34 cellular contexts compared by ENCODE assay signal in genomic region chr12:53776872-53777271, GRCh38. TPM values are rescaled to one million over a fixed set of nuclear protein-coding genes. Genes with fewer than 3 reads are reported as not detected.
"Had no signal": no experiment of that assay in that cellular context is flagged by ENCODE, and none has a peak within 500 bp of the region (broad histone marks: within the 10 kb centered on the region; RNA-seq: fewer than 3 reads in every experiment).

No MANE protein-coding gene starts in this region.

- H3K27me3 ChIP-seq: ovary, right atrium auricular region, right lobe of liver, tibial nerve, vagina had no signal

- ATAC-seq: mucosa of descending colon; naive thymus-derived CD4-positive, alpha-beta T cell; natural killer cell treated with Interleukin-12 subunit alpha and Interleukin-12 subunit beta and Interleukin-15 and Interleukin-18, amount 100 ng/mL, for 72 hours; right lobe of liver; stimulated activated memory B cell treated with anti-CD40 and anti-IgM and Interleukin-4, amounts not matched to agents 10 μg/mL and 1 μg/mL and 100 μg/mL, for 72 hours; stimulated activated naive CD8-positive, alpha-beta T cell treated with anti-CD3 and anti-CD28 coated beads, Interleukin-15, amount 100 ng/mL, for 72 hours had no signal

- H3K4me1 ChIP-seq: right atrium auricular region, right lobe of liver, vagina had no signal

- H3K4me2 ChIP-seq: smooth muscle cell had no signal

- H3K36me3 ChIP-seq: left ventricle myocardium inferior, ovary, right atrium auricular region, right lobe of liver, tibial nerve, vagina had no signal

- DNase-seq: islet precursor cell; left ventricle myocardium inferior; midbrain; mucosa of descending colon; naive thymus-derived CD4-positive, alpha-beta T cell; ovary; right lobe of liver; stimulated activated CD4-positive, alpha-beta T cell treated with anti-CD3 and anti-CD28 coated beads, Interleukin-1b, Interleukin-23, amount 100 ng/mL, for 48 hours; stimulated activated CD4-positive, alpha-beta T cell treated with anti-CD3 and anti-CD28 coated beads, Interleukin-2, amount 100 ng/mL, for 48 hours; stimulated activated CD4-positive, alpha-beta T cell treated with anti-CD3 and anti-CD28 coated beads, Interleukin-4, amount 100 ng/mL, for 4 hours; stimulated activated CD8-positive, alpha-beta memory T cell treated with anti-CD3 and anti-CD28 coated beads, Interleukin-4, amount 100 ng/mL, for 48 hours; stimulated activated naive CD4-positive, alpha-beta T cell treated with Interleukin-2 at 50 U/mL for 16 hours; stimulated activated naive CD8-positive, alpha-beta T cell treated with anti-CD3 and anti-CD28 coated beads, Interleukin-15, amount 100 ng/mL, for 72 hours; substantia nigra had no signal

- H3K4me3 ChIP-seq: left ventricle myocardium inferior, lung, mucosa of descending colon, ovary, right atrium auricular region, right lobe of liver, smooth muscle cell, tibial nerve, vagina had no signal

- H3K27ac ChIP-seq: right lobe of liver, vagina had no signal

- H3K9me3 ChIP-seq: left ventricle myocardium inferior, mucosa of descending colon, ovary, right atrium auricular region, right lobe of liver, tibial nerve, vagina had no signal

RNA-seq across cellular contexts. Expression of gene CISTR, which starts 25.1 kb away (rescaled TPM):
- total RNA-seq: kidney epithelial cell; lower leg skin; lung; mesenteric fat pad; mucosa of descending colon; myocyte; naive thymus-derived CD4-positive, alpha-beta T cell; natural killer cell treated with Interleukin-12 subunit alpha and Interleukin-12 subunit beta and Interleukin-15 and Interleukin-18, amount 100 ng/mL, for 72 hours; omental fat pad; ovary; progenitor cell of endocrine pancreas; pulmonary artery endothelial cell; renal cortical epithelial cell; right lobe of liver; skeletal muscle tissue; smooth muscle cell; temporal lobe; tibial nerve; ureter; vagina had no signal
- polyA plus RNA-seq: lung; naive thymus-derived CD4-positive, alpha-beta T cell; neural cell; ovary; smooth muscle cell; thymus had no signal
